35 cellular contexts compared by ENCODE assay signal in the genomic region with DNA sequence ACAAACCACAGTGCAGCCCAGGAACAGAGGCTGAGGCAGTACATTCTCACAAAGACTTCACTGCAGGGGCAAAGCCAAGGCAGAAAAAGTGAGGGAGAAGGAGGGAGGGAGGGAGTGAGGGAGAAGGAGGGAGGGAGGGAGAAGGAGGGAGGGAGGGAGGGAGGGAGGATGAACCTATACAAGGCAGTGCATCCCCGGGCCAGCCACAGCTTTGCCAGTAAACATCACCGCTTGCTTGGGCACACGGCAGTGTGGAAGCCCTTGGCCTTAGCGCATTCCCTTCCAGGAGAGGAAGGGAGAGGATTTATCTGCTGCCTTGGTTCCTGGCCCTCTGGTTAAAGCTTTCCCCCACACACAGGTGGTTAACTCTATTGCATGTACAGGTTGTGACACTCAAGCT.
"Had no signal": no experiment of that assay in that cellular context is flagged by ENCODE, and none has a peak within 500 bp of the region (broad histone marks: within the 10 kb centered on the region; RNA-seq: fewer than 3 reads in every experiment).

No MANE protein-coding gene starts in this region.

- H3K27me3 Mint-ChIP-seq: activated CD4-positive, alpha-beta memory T cell treated with anti-CD3 and anti-CD28 coated beads for 36 hours; activated CD4-positive, alpha-beta T cell treated with anti-CD3 and anti-CD28 coated beads, Interleukin-2, amount 10 ng/mL, durations not matched to agents 24 days and 14 days; activated naive CD4-positive, alpha-beta T cell treated with anti-CD3 and anti-CD28 coated beads, Interleukin-2, amount 10 ng/mL, durations not matched to agents 7 days and 5 days; activated naive CD8-positive, alpha-beta T cell treated with anti-CD3 and anti-CD28 coated beads, Interleukin-2, amount 10 ng/mL, durations not matched to agents 7 days and 5 days; central memory CD8-positive, alpha-beta T cell had no signal

- H3K27ac Mint-ChIP-seq: activated B cell treated with CpG ODN at 0.5 μM for 24 hours; activated CD4-positive, alpha-beta memory T cell treated with anti-CD3 and anti-CD28 coated beads for 36 hours; activated CD4-positive, alpha-beta T cell treated with anti-CD3 and anti-CD28 coated beads, Interleukin-2, amount 10 ng/mL, durations not matched to agents 24 days and 14 days; activated CD8-positive, alpha-beta T cell treated with anti-CD3 and anti-CD28 coated beads for 36 hours; activated naive CD4-positive, alpha-beta T cell treated with anti-CD3 and anti-CD28 coated beads, Interleukin-2, amount 10 ng/mL, durations not matched to agents 7 days and 5 days; activated naive CD4-positive, alpha-beta T cell treated with anti-CD3 and anti-CD28 coated beads, Interleukin-2, amount 50 U/mL, for 24 hours; activated naive CD8-positive, alpha-beta T cell; activated naive CD8-positive, alpha-beta T cell treated with anti-CD3 and anti-CD28 coated beads, Interleukin-2, amount 10 ng/mL, durations not matched to agents 7 days and 5 days; activated naive CD8-positive, alpha-beta T cell treated with anti-CD3 and anti-CD28 coated beads, Interleukin-2, amount 50 U/mL, for 24 hours; activated T-helper 2 cell treated with anti-CD3 and anti-CD28 coated beads, Interferon-gamma antibody, Interleukin-2, Interleukin-4, amounts not matched to agents 10 μg/mL and 5 μg/mL and 100 μg/mL, durations not matched to agents 14 hours and 24 hours and 36 hours; brain; T-helper 1 cell treated with Interleukin-12 subunit alpha and Interleukin-12 subunit beta and Interleukin-4 antibody, amounts not matched to agents 30 μg/mL and 1 μg/mL, for 36 hours; T-helper 2 cell treated with Interferon-gamma antibody and Interleukin-4, amounts not matched to agents 5 μg/mL and 100 μg/mL, for 36 hours had no signal

- H3K4me3 Mint-ChIP-seq: activated B cell treated with CpG ODN at 0.5 μM for 24 hours; activated CD4-positive, alpha-beta memory T cell treated with anti-CD3 and anti-CD28 coated beads for 36 hours; activated CD4-positive, alpha-beta T cell treated with anti-CD3 and anti-CD28 coated beads, Interleukin-2, amount 10 ng/mL, durations not matched to agents 24 days and 14 days; activated CD8-positive, alpha-beta T cell treated with anti-CD3 and anti-CD28 coated beads for 36 hours; activated naive CD4-positive, alpha-beta T cell treated with anti-CD3 and anti-CD28 coated beads, Interleukin-2, amount 10 ng/mL, durations not matched to agents 7 days and 5 days; activated naive CD4-positive, alpha-beta T cell treated with anti-CD3 and anti-CD28 coated beads, Interleukin-2, amount 50 U/mL, for 24 hours; activated naive CD8-positive, alpha-beta T cell; activated naive CD8-positive, alpha-beta T cell treated with anti-CD3 and anti-CD28 coated beads, Interleukin-2, amount 10 ng/mL, durations not matched to agents 7 days and 5 days; activated naive CD8-positive, alpha-beta T cell treated with anti-CD3 and anti-CD28 coated beads, Interleukin-2, amount 50 U/mL, for 24 hours; activated T-cell treated with anti-CD3 and anti-CD28 coated beads, Interleukin-2, amount 50 U/mL, for 4 hours; brain; central memory CD8-positive, alpha-beta T cell; T-helper 1 cell treated with Interleukin-12 subunit alpha and Interleukin-12 subunit beta and Interleukin-4 antibody, amounts not matched to agents 30 μg/mL and 1 μg/mL, for 36 hours; T-helper 2 cell treated with Interferon-gamma antibody and Interleukin-4, amounts not matched to agents 5 μg/mL and 100 μg/mL, for 36 hours had no signal

- H3K27ac ChIP-seq: ascending aorta, cardiac muscle cell, VCaP had no signal

- H3K9me3 Mint-ChIP-seq: activated CD4-positive, alpha-beta memory T cell treated with anti-CD3 and anti-CD28 coated beads for 36 hours; activated CD4-positive, alpha-beta T cell treated with anti-CD3 and anti-CD28 coated beads, Interleukin-2, amount 10 ng/mL, durations not matched to agents 24 days and 14 days; activated naive CD4-positive, alpha-beta T cell treated with anti-CD3 and anti-CD28 coated beads, Interleukin-2, amount 50 U/mL, for 24 hours; T-helper 1 cell treated with Interleukin-12 subunit alpha and Interleukin-12 subunit beta and Interleukin-4 antibody, amounts not matched to agents 30 μg/mL and 1 μg/mL, for 36 hours had no signal

- H3K36me3 ChIP-seq: ascending aorta, cardiac muscle cell had no signal

- H3K4me3 ChIP-seq: ascending aorta, cardiac muscle cell had no signal

- H3K27me3 ChIP-seq: ascending aorta, cardiac muscle cell had no signal

- H3K4me1 ChIP-seq: ascending aorta had no signal

- H3K4me1 Mint-ChIP-seq: activated B cell treated with CpG ODN at 0.5 μM for 24 hours; activated CD4-positive, alpha-beta T cell treated with anti-CD3 and anti-CD28 coated beads, Interleukin-2, amount 10 ng/mL, durations not matched to agents 24 days and 14 days; activated naive CD4-positive, alpha-beta T cell treated with anti-CD3 and anti-CD28 coated beads, Interleukin-2, amount 10 ng/mL, durations not matched to agents 7 days and 5 days; activated naive CD4-positive, alpha-beta T cell treated with anti-CD3 and anti-CD28 coated beads, Interleukin-2, amount 50 U/mL, for 24 hours; activated naive CD8-positive, alpha-beta T cell treated with anti-CD3 and anti-CD28 coated beads, Interleukin-2, amount 10 ng/mL, durations not matched to agents 7 days and 5 days; activated naive CD8-positive, alpha-beta T cell treated with anti-CD3 and anti-CD28 coated beads, Interleukin-2, amount 50 U/mL, for 24 hours; brain; central memory CD8-positive, alpha-beta T cell had no signal

- DNase-seq: activated B cell treated with CpG ODN at 0.5 μM for 24 hours; activated CD4-positive, alpha-beta memory T cell treated with anti-CD3 and anti-CD28 coated beads for 36 hours; activated CD4-positive, alpha-beta T cell treated with anti-CD3 and anti-CD28 coated beads for 4 hours; activated CD4-positive, alpha-beta T cell treated with anti-CD3 and anti-CD28 coated beads, Interleukin-2, amount 10 ng/mL, durations not matched to agents 24 days and 14 days; activated CD4-positive, alpha-beta T cell treated with anti-CD3 and anti-CD28 coated beads, Interleukin-2, amount 50 U/mL, for 1 hour; activated CD4-positive, alpha-beta T cell treated with anti-CD3 and anti-CD28 coated beads, Interleukin-2, amount 50 U/mL, for 4 hours; activated CD4-positive, CD25-positive, alpha-beta regulatory T cell treated with anti-CD3 and anti-CD28 coated beads, Interleukin-2, amount 50 U/mL, for 72 hours; activated CD8-positive, alpha-beta memory T cell treated with anti-CD3 and anti-CD28 coated beads, Interleukin-2, amount 50 U/mL, for 4 hours; activated CD8-positive, alpha-beta T cell treated with anti-CD3 and anti-CD28 coated beads for 36 hours; activated effector memory CD4-positive, alpha-beta T cell treated with Interleukin-2 at 50 U/mL for 16 hours; activated gamma-delta T cell; activated naive CD4-positive, alpha-beta T cell treated with anti-CD3 and anti-CD28 coated beads, Interleukin-2, amount 10 ng/mL, durations not matched to agents 7 days and 5 days; activated naive CD4-positive, alpha-beta T cell treated with Interleukin-2 at 50 U/mL for 16 hours; activated naive CD8-positive, alpha-beta T cell treated with anti-CD3 and anti-CD28 coated beads, Interleukin-2, amount 10 ng/mL, durations not matched to agents 7 days and 5 days; activated naive CD8-positive, alpha-beta T cell treated with anti-CD3 and anti-CD28 coated beads, Interleukin-2, amount 50 U/mL, for 24 hours; activated T-cell treated with anti-CD3 and anti-CD28 coated beads for 4 hours; activated T-cell treated with anti-CD3 and anti-CD28 coated beads, Interleukin-2, amount 50 U/mL, for 1 hour; activated T-cell treated with anti-CD3 and anti-CD28 coated beads, Interleukin-2, amount 50 U/mL, for 4 hours; amygdala; anterior cingulate cortex; caudate nucleus; cerebellar nuclear complex; T-helper 1 cell; T-helper 2 cell; T-helper 9 cell had no signal

- H3K36me3 Mint-ChIP-seq: activated CD4-positive, alpha-beta memory T cell treated with anti-CD3 and anti-CD28 coated beads for 36 hours; activated naive CD4-positive, alpha-beta T cell treated with anti-CD3 and anti-CD28 coated beads, Interleukin-2, amount 10 ng/mL, durations not matched to agents 7 days and 5 days; activated naive CD4-positive, alpha-beta T cell treated with anti-CD3 and anti-CD28 coated beads, Interleukin-2, amount 50 U/mL, for 24 hours; activated naive CD8-positive, alpha-beta T cell; activated naive CD8-positive, alpha-beta T cell treated with anti-CD3 and anti-CD28 coated beads, Interleukin-2, amount 10 ng/mL, durations not matched to agents 7 days and 5 days; brain had no signal

- H3K9me3 ChIP-seq: ascending aorta had no signal

- ATAC-seq: activated CD8-positive, alpha-beta T cell treated with anti-CD3 and anti-CD28 coated beads for 36 hours; activated naive CD8-positive, alpha-beta T cell treated with anti-CD3 and anti-CD28 coated beads, Interleukin-2, amount 50 U/mL, for 24 hours; activated T-cell treated with anti-CD3 and anti-CD28 coated beads, Interleukin-2, amount 50 U/mL, for 4 hours had no signal
